In genomic region chr1:21255284-21255942, GRCh38 we compare ENCODE assay signal across 8 cellular contexts. TPM values are rescaled to one million over a fixed set of nuclear protein-coding genes. Genes with fewer than 3 reads are reported as not detected.
DNase-seq lines count a peak whose midpoint lies in the region; ATAC-seq and TF ChIP-seq lines count a peak whose summit lies in the region.

No MANE protein-coding gene starts in this region.

- H3K27me3 Mint-ChIP-seq in HFFc6 (ENCODE audit: insufficient read depth) = no peaks in the 10 kb centered on the region

- H3K4me3 Mint-ChIP-seq in HFFc6 = no peak overlapping the region

- H3K27me3 ChIP-seq in layer of hippocampus (ENCODE audit: control insufficient read depth, insufficient read depth, low read length) = no peaks in the 10 kb centered on the region

- TF ChIP-seq CTCF in HFFc6 (IDR thresholded peaks at IDR 0.05) = peak; percentile 96

- peaks cover 24% of the 10 kb centered on the region for H3K4me1 Mint-ChIP-seq in HFFc6 (ENCODE audit: low read depth)

- peak overlapping the region; percentile 15 for H3K27ac ChIP-seq in layer of hippocampus (ENCODE audit: low read depth, low read length)

- H3K27ac Mint-ChIP-seq in HFFc6 = peak overlapping the region; percentile 82

- H3K36me3 Mint-ChIP-seq in HFFc6 (ENCODE audit: low read depth) = peaks cover 28% of the 10 kb centered on the region

- DNase-seq in AG20443 (ENCODE audit: low spot score) (peak; percentile 84), HFFc6 (peak; percentile 81), NCI-H524 treated with DMSO at 0.1 percent for 48 hours (lab: John Stamatoyannopoulos, UW) (peak; percentile 49), cerebellar nuclear complex (lab: John Stamatoyannopoulos, UW) (peak; percentile 33 to 71)
- DNase-seq in activated CD4-positive, alpha-beta T cell treated with anti-CD3 and anti-CD28 coated beads for 24 hours (ENCODE audit: low read depth in 2 of 2) = peak; percentile 77 to 79
- peak; percentile 87 for DNase-seq in stimulated activated CD4-positive, alpha-beta T cell treated with anti-CD3 and anti-CD28 coated beads, Interleukin-4, amount 100 ng/mL, for 24 hours

- no peaks in the 10 kb centered on the region for H3K9me3 Mint-ChIP-seq in HFFc6

- ATAC-seq in GM21515 (IDR thresholded peaks at IDR 0.05; ENCODE audit: unreplicated experiment) = no peak

RNA-seq across cellular contexts. Expression of gene ECE1, which starts 34.9 kb away (rescaled TPM):
- 100 to 1,000 TPM; 116 to 134 (median 124) TPM for total RNA-seq in HFFc6 (2021; fragmentation: NEBNext Ultra II Directional; extraction: Animal tissue kit (Norgen Biotek cat#: 25700))
